ENCODE assay signal across 8 cellular contexts in genomic region chr11:65653229-65654225, GRCh38. TPM values are rescaled to one million over a fixed set of nuclear protein-coding genes. Genes with fewer than 3 reads are reported as not detected.
DNase-seq lines count a peak whose midpoint lies in the region; ATAC-seq and TF ChIP-seq lines count a peak whose summit lies in the region.

No MANE protein-coding gene starts in this region.

- H3K4me1 Mint-ChIP-seq in CD4-positive, CD25-positive, alpha-beta regulatory T cell, result peaks cover 5 to 53% (median 34%) of the 10 kb centered on the region in 4 donors

- TF ChIP-seq CTCF in adrenal gland (IDR thresholded peaks at IDR 0.05), result no peak
- TF ChIP-seq CTCF in left lung (IDR thresholded peaks at IDR 0.05), result no peak

- H3K9me3 ChIP-seq in CD4-positive, CD25-positive, alpha-beta regulatory T cell (ENCODE audit: control insufficient read depth in 2 of 2, low read length in 2 of 2), result no peaks in the 10 kb centered on the region
- H3K9me3 ChIP-seq in adrenal gland (replicated peaks in 1 of 3), result no peaks in the 10 kb centered on the region
- H3K9me3 ChIP-seq in left lung, result no peaks in the 10 kb centered on the region

- peak overlapping the region; percentile 90 to 95 (median 92) for H3K4me3 Mint-ChIP-seq in CD4-positive, CD25-positive, alpha-beta regulatory T cell

- no peak for TF ChIP-seq POLR2A in adrenal gland (IDR thresholded peaks at IDR 0.05)

- no peak for ATAC-seq in CD4-positive, CD25-positive, alpha-beta regulatory T cell (ENCODE audit: low read depth in 2 of 2)
- ATAC-seq in HG03196 (IDR thresholded peaks at IDR 0.05; ENCODE audit: unreplicated experiment), result peak; percentile 0
- ATAC-seq in left lung, result peak; percentile 15

- peak overlapping the region; percentile 72 for H3K4me3 ChIP-seq in CD4-positive, CD25-positive, alpha-beta regulatory T cell (ENCODE audit: low read depth, low read length)
- H3K4me3 ChIP-seq in adrenal gland (peak overlapping the region in 1 of 4 donors; percentile 50), left lung (peak overlapping the region; percentile 42 to 55)

- H3K9me3 Mint-ChIP-seq in CD4-positive, CD25-positive, alpha-beta regulatory T cell, result no peaks in the 10 kb centered on the region

- intact Hi-C loops in adrenal gland (cut with DNase I), result no loop called here
- intact Hi-C loops in left lung (cut with DNase I), result no loop called here

- H3K27me3 ChIP-seq in CD4-positive, CD25-positive, alpha-beta regulatory T cell (ENCODE audit: control insufficient read depth, insufficient read depth, low read length), result no peaks in the 10 kb centered on the region
- H3K27me3 ChIP-seq in adrenal gland (no peaks in the 10 kb centered on the region), left lung (no peaks in the 10 kb centered on the region)

- H3K4me1 ChIP-seq in CD4-positive, CD25-positive, alpha-beta regulatory T cell (ENCODE audit: control insufficient read depth, insufficient read depth, low read length, poor library complexity, severe bottlenecking), result peaks cover 35% of the 10 kb centered on the region
- H3K4me1 ChIP-seq in adrenal gland (replicated peaks in 1 of 2), result peaks cover 13 to 30% of the 10 kb centered on the region in 2 donors
- H3K4me1 ChIP-seq in left lung, result peaks cover 32 to 61% of the 10 kb centered on the region in 2 donors

- peaks cover 71% of the 10 kb centered on the region for H3K36me3 ChIP-seq in CD4-positive, CD25-positive, alpha-beta regulatory T cell (ENCODE audit: control insufficient read depth, insufficient read depth, low read length)
- peaks cover 0 to 69% of the 10 kb centered on the region in 2 donors for H3K36me3 ChIP-seq in adrenal gland (replicated peaks in 1 of 2)
- peaks cover 0 to 80% of the 10 kb centered on the region in 2 donors for H3K36me3 ChIP-seq in left lung

- H3K27me3 Mint-ChIP-seq in CD4-positive, CD25-positive, alpha-beta regulatory T cell, result peaks cover 11% of the 10 kb centered on the region

- 38 to 48% (median 44%) methylated on average over 11 to 12 of the region's 12 CpGs for WGBS in adrenal gland, 4 donors

- DNase-seq in CD4-positive, CD25-positive, alpha-beta regulatory T cell, result no peak
- DNase-seq in adrenal gland, result peak in 5 of 7 donors; percentile 16 to 49 (median 39)
- DNase-seq in left lung, result peak in 1 of 2 donors; percentile 55
- no peak for DNase-seq in stimulated activated CD4-positive, alpha-beta T cell treated with anti-CD3 and anti-CD28 coated beads, Interleukin-1b, Interleukin-23, amount 100 ng/mL, for 48 hours
- no peak for DNase-seq in SIG-M5 (lab: John Stamatoyannopoulos, UW)
- DNase-seq in T1000 (lab: John Stamatoyannopoulos, UW), result no peak

- H3K36me3 Mint-ChIP-seq in CD4-positive, CD25-positive, alpha-beta regulatory T cell, result peaks cover 27% of the 10 kb centered on the region

- H3K27ac ChIP-seq in CD4-positive, CD25-positive, alpha-beta regulatory T cell (ENCODE audit: insufficient read depth, low read length, poor library complexity, severe bottlenecking), result peak overlapping the region; percentile 99
- H3K27ac ChIP-seq in adrenal gland (peak overlapping the region; percentile 79 to 97 (median 96)), left lung (peak overlapping the region; percentile 97 to 98), temporal lobe (ENCODE audit: low read depth, low read length) (peak overlapping the region; percentile 97)

- peak overlapping the region; percentile 93 to 99 (median 97) for H3K27ac Mint-ChIP-seq in CD4-positive, CD25-positive, alpha-beta regulatory T cell

RNA-seq across cellular contexts. Expression of gene RELA, which starts 9.2 kb away (rescaled TPM):
- total RNA-seq in CD4-positive, CD25-positive, alpha-beta regulatory T cell, result 295 TPM
- 10 to 100 TPM; 40.3 to 66.1 (median 53.3) TPM for polyA plus RNA-seq in CD4-positive, CD25-positive, alpha-beta regulatory T cell
- total RNA-seq in adrenal gland (10 to 100 TPM; 31.7 to 76.2 (median 69.6) TPM), left lung (10 to 100 TPM; 56.5 to 67.9 TPM), temporal lobe (9.8 TPM)
- polyA plus RNA-seq in adrenal gland, result 10 to 100 TPM; 38.2 to 64.6 (median 46.7) TPM

RNA-seq across cellular contexts. Expression of gene SIPA1, which starts 15.6 kb away (rescaled TPM):
- total RNA-seq in CD4-positive, CD25-positive, alpha-beta regulatory T cell, result 200 TPM
- 10 to 100 TPM; 74.7 to 91.5 (median 83.1) TPM for polyA plus RNA-seq in CD4-positive, CD25-positive, alpha-beta regulatory T cell
- total RNA-seq in adrenal gland (100 to 1,000 TPM in 1 of 8 donors, 10 to 100 TPM in 7; 51.3 to 108 (median 76.3) TPM), left lung (100 to 1,000 TPM in 1 of 2 donors, 10 to 100 TPM in 1; 77.3 to 107 TPM), temporal lobe (3.9 TPM)
- 100 to 1,000 TPM in 2 of 3 donors, 1 to 10 TPM in 1; 8.7 to 377 (median 171) TPM for polyA plus RNA-seq in adrenal gland

RNA-seq across cellular contexts. Expression of gene PCNX3, which starts 38.0 kb away (rescaled TPM):
- total RNA-seq in CD4-positive, CD25-positive, alpha-beta regulatory T cell, result 61.3 TPM
- polyA plus RNA-seq in CD4-positive, CD25-positive, alpha-beta regulatory T cell, result 1 to 10 TPM; 1.9 to 2.6 (median 2.2) TPM
- total RNA-seq in adrenal gland, result 10 to 100 TPM; 28.6 to 45.0 (median 41.9) TPM
- 10 to 100 TPM in 2 of 3 donors, 1 to 10 TPM in 1; 9.0 to 29.9 (median 19.2) TPM for polyA plus RNA-seq in adrenal gland
- 10 to 100 TPM; 36.7 to 44.5 TPM for total RNA-seq in left lung
- 10.1 TPM for total RNA-seq in temporal lobe

RNA-seq across cellular contexts. Expression of gene MAP3K11, which starts 39.5 kb away (rescaled TPM):
- total RNA-seq in CD4-positive, CD25-positive, alpha-beta regulatory T cell, result 73.1 TPM
- 10 to 100 TPM in 2 of 4 donors, 1 to 10 TPM in 2; 8.1 to 11.6 (median 9.8) TPM for polyA plus RNA-seq in CD4-positive, CD25-positive, alpha-beta regulatory T cell
- total RNA-seq in adrenal gland, result 10 to 100 TPM; 40.2 to 84.4 (median 57.8) TPM
- 100 to 1,000 TPM in 1 of 3 donors, 10 to 100 TPM in 2; 11.1 to 143 (median 85.2) TPM for polyA plus RNA-seq in adrenal gland
- total RNA-seq in left lung, result 100 to 1,000 TPM in 1 of 2 donors, 10 to 100 TPM in 1; 74.7 to 100 TPM
- total RNA-seq in temporal lobe, result 6.9 TPM

RNA-seq across cellular contexts. Expression of gene KCNK7, which starts 57.9 kb away (rescaled TPM):
- total RNA-seq in CD4-positive, CD25-positive, alpha-beta regulatory T cell, result 5.5 TPM
- 1 to 10 TPM in 1 of 4 donors, under 1 TPM in 2, not detected in 1; 0.19 to 1.5 (median 0.76) TPM for polyA plus RNA-seq in CD4-positive, CD25-positive, alpha-beta regulatory T cell
- total RNA-seq in adrenal gland, result 1 to 10 TPM in 1 of 8 donors, under 1 TPM in 3, not detected in 4; 0.14 to 1.5 (median 0.40) TPM
- polyA plus RNA-seq in adrenal gland, result 10 to 100 TPM in 1 of 3 donors, 1 to 10 TPM in 1, not detected in 1; 2.4 to 12.5 TPM
- total RNA-seq in left lung, result 1 to 10 TPM in 1 of 2 donors, not detected in 1; 2.0 TPM
- total RNA-seq in temporal lobe, result not detected

Comparison
In these comparisons a context has a peak if more than half of its experiments do, and no peak if none do; other contexts are left out.
1. ATAC-seq: peak in HG03196 (single experiment) and left lung (single experiment); none in CD4-positive, CD25-positive, alpha-beta regulatory T cell (0 of 2).
2. DNase-seq: peak in adrenal gland (5 of 7); none in CD4-positive, CD25-positive, alpha-beta regulatory T cell (0 of 3), stimulated activated CD4-positive, alpha-beta T cell treated with anti-CD3 and anti-CD28 coated beads, Interleukin-1b, Interleukin-23, amount 100 ng/mL, for 48 hours (single experiment), SIG-M5 (single experiment) and T1000 (single experiment).
3. RNA of gene SIPA1, which starts 15.6 kb away (total RNA-seq): 200 TPM in CD4-positive, CD25-positive, alpha-beta regulatory T cell (single experiment), 77.3 to 107 TPM in left lung and 51.3 to 108 TPM in adrenal gland; 3.9 TPM in temporal lobe (single experiment); every median in the first group is over 10 times any median in the second.
4. Peak in every context shown above with its lines, with median percentiles within 50 percentile points of each other: H3K27ac ChIP-seq.